1 cellular context compared by ENCODE assay signal in the genomic region with DNA sequence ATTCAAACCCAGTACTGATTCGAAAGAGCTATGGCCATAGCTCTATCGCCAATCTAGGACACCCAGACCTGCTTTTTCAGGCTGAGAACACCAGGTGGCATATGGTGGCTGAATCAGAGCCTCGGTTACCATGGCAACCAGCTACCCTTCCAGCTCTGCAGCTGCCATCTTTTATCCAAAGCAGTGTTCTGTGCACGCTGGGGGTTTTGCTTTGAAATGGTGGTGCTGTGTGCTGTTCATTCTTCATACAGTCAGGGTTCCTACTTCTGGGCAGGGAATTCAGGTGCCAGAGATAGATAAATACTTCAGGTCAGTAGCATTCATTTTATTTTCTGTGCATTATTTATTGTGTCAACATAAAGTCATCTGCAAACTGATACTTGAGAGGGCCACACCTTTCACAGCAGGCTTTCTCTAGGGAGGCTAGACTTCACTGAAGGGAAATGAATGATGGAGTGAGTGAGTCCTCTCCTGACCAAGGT.
TF ChIP-seq lines count a peak whose summit lies in the region.

No MANE protein-coding gene starts in this region.

TF ChIP-seq in K562, 482 proteins besides CTCF, POLR2A, EP300 and RAD21 (continued from another document and continues in another):
- TF ChIP-seq PBX2 (CRISPR knock-in tag; IDR thresholded peaks at IDR 0.05; ENCODE audit: low read depth) = no peak
- no peak for TF ChIP-seq PBX2 (tag; conservative IDR thresholded peaks at IDR 0.05; ENCODE audit: low read depth)
- TF ChIP-seq ATF3 (IDR thresholded peaks at IDR 0.05) = no peak
- 0 out of 2 replicates have a peak, but pooled peaks have one; percentile 29 for TF ChIP-seq ATF3 (CRISPR knock-in tag; conservative IDR thresholded peaks at IDR 0.05)
- TF ChIP-seq CEBPG (CRISPR knock-in tag; IDR thresholded peaks at IDR 0.05) = peak; percentile 32; the same call in 1 of the 2 replicates
- TF ChIP-seq CEBPG (tag; conservative IDR thresholded peaks at IDR 0.05 in 1 of 2, IDR thresholded peaks at IDR 0.05 in 1 of 2) = no peak
- no peak for TF ChIP-seq RBM34 (IDR thresholded peaks at IDR 0.05; ENCODE audit: borderline replicate concordance, insufficient read depth, low read length)
- TF ChIP-seq, protein P1, sequence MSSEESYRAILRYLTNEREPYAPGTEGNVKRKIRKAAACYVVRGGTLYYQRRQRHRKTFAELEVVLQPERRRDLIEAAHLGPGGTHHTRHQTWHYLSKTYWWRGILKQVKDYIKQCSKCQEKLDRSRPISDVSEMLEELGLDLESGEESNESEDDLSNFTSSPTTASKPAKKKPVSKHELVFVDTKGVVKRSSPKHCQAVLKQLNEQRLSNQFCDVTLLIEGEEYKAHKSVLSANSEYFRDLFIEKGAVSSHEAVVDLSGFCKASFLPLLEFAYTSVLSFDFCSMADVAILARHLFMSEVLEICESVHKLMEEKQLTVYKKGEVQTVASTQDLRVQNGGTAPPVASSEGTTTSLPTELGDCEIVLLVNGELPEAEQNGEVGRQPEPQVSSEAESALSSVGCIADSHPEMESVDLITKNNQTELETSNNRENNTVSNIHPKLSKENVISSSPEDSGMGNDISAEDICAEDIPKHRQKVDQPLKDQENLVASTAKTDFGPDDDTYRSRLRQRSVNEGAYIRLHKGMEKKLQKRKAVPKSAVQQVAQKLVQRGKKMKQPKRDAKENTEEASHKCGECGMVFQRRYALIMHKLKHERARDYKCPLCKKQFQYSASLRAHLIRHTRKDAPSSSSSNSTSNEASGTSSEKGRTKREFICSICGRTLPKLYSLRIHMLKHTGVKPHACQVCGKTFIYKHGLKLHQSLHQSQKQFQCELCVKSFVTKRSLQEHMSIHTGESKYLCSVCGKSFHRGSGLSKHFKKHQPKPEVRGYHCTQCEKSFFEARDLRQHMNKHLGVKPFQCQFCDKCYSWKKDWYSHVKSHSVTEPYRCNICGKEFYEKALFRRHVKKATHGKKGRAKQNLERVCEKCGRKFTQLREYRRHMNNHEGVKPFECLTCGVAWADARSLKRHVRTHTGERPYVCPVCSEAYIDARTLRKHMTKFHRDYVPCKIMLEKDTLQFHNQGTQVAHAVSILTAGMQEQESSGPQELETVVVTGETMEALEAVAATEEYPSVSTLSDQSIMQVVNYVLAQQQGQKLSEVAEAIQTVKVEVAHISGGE (CRISPR knock-in tag; IDR thresholded peaks at IDR 0.05) = no peak
- TF ChIP-seq, protein P2, sequence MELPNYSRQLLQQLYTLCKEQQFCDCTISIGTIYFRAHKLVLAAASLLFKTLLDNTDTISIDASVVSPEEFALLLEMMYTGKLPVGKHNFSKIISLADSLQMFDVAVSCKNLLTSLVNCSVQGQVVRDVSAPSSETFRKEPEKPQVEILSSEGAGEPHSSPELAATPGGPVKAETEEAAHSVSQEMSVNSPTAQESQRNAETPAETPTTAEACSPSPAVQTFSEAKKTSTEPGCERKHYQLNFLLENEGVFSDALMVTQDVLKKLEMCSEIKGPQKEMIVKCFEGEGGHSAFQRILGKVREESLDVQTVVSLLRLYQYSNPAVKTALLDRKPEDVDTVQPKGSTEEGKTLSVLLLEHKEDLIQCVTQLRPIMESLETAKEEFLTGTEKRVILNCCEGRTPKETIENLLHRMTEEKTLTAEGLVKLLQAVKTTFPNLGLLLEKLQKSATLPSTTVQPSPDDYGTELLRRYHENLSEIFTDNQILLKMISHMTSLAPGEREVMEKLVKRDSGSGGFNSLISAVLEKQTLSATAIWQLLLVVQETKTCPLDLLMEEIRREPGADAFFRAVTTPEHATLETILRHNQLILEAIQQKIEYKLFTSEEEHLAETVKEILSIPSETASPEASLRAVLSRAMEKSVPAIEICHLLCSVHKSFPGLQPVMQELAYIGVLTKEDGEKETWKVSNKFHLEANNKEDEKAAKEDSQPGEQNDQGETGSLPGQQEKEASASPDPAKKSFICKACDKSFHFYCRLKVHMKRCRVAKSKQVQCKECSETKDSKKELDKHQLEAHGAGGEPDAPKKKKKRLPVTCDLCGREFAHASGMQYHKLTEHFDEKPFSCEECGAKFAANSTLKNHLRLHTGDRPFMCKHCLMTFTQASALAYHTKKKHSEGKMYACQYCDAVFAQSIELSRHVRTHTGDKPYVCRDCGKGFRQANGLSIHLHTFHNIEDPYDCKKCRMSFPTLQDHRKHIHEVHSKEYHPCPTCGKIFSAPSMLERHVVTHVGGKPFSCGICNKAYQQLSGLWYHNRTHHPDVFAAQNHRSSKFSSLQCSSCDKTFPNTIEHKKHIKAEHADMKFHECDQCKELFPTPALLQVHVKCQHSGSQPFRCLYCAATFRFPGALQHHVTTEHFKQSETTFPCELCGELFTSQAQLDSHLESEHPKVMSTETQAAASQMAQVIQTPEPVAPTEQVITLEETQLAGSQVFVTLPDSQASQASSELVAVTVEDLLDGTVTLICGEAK (IDR thresholded peaks at IDR 0.05) = no peak
- TF ChIP-seq, protein P2 (CRISPR knock-in tag; IDR thresholded peaks at IDR 0.05) = no peak
- TF ChIP-seq, protein P3, sequence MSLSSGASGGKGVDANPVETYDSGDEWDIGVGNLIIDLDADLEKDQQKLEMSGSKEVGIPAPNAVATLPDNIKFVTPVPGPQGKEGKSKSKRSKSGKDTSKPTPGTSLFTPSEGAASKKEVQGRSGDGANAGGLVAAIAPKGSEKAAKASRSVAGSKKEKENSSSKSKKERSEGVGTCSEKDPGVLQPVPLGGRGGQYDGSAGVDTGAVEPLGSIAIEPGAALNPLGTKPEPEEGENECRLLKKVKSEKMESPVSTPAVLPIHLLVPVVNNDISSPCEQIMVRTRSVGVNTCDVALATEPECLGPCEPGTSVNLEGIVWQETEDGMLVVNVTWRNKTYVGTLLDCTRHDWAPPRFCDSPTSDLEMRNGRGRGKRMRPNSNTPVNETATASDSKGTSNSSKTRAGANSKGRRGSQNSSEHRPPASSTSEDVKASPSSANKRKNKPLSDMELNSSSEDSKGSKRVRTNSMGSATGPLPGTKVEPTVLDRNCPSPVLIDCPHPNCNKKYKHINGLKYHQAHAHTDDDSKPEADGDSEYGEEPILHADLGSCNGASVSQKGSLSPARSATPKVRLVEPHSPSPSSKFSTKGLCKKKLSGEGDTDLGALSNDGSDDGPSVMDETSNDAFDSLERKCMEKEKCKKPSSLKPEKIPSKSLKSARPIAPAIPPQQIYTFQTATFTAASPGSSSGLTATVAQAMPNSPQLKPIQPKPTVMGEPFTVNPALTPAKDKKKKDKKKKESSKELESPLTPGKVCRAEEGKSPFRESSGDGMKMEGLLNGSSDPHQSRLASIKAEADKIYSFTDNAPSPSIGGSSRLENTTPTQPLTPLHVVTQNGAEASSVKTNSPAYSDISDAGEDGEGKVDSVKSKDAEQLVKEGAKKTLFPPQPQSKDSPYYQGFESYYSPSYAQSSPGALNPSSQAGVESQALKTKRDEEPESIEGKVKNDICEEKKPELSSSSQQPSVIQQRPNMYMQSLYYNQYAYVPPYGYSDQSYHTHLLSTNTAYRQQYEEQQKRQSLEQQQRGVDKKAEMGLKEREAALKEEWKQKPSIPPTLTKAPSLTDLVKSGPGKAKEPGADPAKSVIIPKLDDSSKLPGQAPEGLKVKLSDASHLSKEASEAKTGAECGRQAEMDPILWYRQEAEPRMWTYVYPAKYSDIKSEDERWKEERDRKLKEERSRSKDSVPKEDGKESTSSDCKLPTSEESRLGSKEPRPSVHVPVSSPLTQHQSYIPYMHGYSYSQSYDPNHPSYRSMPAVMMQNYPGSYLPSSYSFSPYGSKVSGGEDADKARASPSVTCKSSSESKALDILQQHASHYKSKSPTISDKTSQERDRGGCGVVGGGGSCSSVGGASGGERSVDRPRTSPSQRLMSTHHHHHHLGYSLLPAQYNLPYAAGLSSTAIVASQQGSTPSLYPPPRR (CRISPR knock-in tag; IDR thresholded peaks at IDR 0.05; ENCODE audit: borderline replicate concordance) = no peak
- no peak for TF ChIP-seq ZNF3 (CRISPR knock-in tag; IDR thresholded peaks at IDR 0.05)
- TF ChIP-seq POLR2B (IDR thresholded peaks at IDR 0.05; ENCODE audit: low read depth, partially characterized antibody) = no peak
- no peak for TF ChIP-seq RBBP5 (IDR thresholded peaks at IDR 0.05; ENCODE audit: borderline replicate concordance, insufficient read depth, low read length, poor library complexity, severe bottlenecking)
- TF ChIP-seq RBM25 (IDR thresholded peaks at IDR 0.05; ENCODE audit: low read depth, low read length, severe bottlenecking) = no peak
- no peak for TF ChIP-seq SRF (CRISPR knock-in tag; IDR thresholded peaks at IDR 0.05)
- TF ChIP-seq SMARCA5 (IDR thresholded peaks at IDR 0.05) = no peak
- TF ChIP-seq, protein P4, sequence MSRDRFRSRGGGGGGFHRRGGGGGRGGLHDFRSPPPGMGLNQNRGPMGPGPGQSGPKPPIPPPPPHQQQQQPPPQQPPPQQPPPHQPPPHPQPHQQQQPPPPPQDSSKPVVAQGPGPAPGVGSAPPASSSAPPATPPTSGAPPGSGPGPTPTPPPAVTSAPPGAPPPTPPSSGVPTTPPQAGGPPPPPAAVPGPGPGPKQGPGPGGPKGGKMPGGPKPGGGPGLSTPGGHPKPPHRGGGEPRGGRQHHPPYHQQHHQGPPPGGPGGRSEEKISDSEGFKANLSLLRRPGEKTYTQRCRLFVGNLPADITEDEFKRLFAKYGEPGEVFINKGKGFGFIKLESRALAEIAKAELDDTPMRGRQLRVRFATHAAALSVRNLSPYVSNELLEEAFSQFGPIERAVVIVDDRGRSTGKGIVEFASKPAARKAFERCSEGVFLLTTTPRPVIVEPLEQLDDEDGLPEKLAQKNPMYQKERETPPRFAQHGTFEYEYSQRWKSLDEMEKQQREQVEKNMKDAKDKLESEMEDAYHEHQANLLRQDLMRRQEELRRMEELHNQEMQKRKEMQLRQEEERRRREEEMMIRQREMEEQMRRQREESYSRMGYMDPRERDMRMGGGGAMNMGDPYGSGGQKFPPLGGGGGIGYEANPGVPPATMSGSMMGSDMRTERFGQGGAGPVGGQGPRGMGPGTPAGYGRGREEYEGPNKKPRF (IDR thresholded peaks at IDR 0.05; ENCODE audit: low read depth, low read length) = no peak
- no peak for TF ChIP-seq PRPF4 (IDR thresholded peaks at IDR 0.05; ENCODE audit: insufficient read depth, low read depth, low read length, poor library complexity, severe bottlenecking)
- no peak for TF ChIP-seq HNRNPUL1 (IDR thresholded peaks at IDR 0.05; ENCODE audit: low read length)
- no peak for TF ChIP-seq POLR2G (IDR thresholded peaks at IDR 0.05; ENCODE audit: low read depth, low read length)
